8 cellular contexts compared by ENCODE assay signal in the genomic region with DNA sequence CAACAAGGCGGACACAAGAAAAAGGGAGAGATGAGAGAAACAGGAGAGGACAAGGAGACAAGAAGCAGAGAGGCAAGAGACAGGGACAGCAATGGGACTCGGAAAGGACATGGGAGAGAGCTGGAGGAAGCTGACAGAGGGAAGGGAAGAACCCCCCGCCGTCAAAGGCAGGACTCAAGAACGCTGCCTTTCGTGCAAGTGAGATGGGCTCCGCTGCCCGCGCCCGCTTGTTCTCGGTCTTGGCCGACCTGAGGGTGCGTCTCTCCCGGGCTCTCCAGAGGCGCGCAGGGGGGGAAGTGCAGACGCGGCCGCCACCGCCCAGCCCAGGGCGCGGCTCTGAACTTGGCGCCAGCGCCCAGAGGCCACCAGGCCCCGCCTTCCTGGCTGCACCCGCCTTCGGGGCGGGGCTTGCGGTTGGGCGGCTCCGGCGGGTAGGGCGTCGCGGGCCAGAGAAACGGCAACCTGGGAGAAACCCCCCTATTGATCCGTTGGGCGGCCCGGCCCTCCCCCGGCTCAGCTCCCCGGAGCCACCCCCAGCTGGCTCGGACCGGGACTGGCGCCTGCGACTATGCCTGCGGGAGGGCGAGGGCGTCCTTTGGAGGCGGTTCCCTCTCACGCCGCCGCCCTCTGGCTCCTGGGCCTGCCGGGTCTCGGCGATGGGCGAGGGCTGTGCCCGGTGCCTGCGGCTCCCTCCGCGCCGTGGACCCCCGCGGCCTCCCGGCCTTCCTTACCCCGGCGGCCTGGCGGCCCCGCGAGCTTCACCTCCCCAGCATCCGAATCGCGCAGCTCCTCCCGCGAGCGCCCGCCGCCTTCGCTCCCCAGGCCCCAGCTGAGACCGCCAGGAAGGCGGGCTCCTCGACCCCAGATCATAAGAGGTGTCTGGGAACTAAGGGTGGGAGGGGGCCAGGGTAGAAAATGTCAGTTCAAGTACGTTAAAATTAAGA. TPM values are rescaled to one million over a fixed set of nuclear protein-coding genes. Genes with fewer than 3 reads are reported as not detected.
DNase-seq lines count a peak whose midpoint lies in the region; TF ChIP-seq lines count a peak whose summit lies in the region.

No MANE protein-coding gene starts in this region.

- H3K27me3 ChIP-seq in right atrium auricular region (no peaks in the 10 kb centered on the region), vagina (no peaks in the 10 kb centered on the region)

- H3K9me3 ChIP-seq in right atrium auricular region, result no peaks in the 10 kb centered on the region
- H3K9me3 ChIP-seq in vagina, result no peaks in the 10 kb centered on the region

- peak in 1 of 2 donors; percentile 26 for TF ChIP-seq CTCF in right atrium auricular region (IDR thresholded peaks at IDR 0.05)
- no peak for TF ChIP-seq CTCF in vagina (IDR thresholded peaks at IDR 0.05)

- peak overlapping the region; percentile 55 to 83 for H3K27ac ChIP-seq in right atrium auricular region
- peak overlapping the region; percentile 85 for H3K27ac ChIP-seq in vagina

- H3K4me1 ChIP-seq in right atrium auricular region (peaks cover 0 to 24% of the 10 kb centered on the region in 2 donors), vagina (peaks cover 27% of the 10 kb centered on the region)

- intact Hi-C loops in vagina (cut with DNase I), result loop anchor here (5.0 to 10.0 kb wide), 2 partner anchors 180 to 1098 kb away; partner anchors contain the start of gene ZNF488

- peak overlapping the region; percentile 48 to 71 for H3K4me3 ChIP-seq in right atrium auricular region
- peak overlapping the region; percentile 57 to 81 for H3K4me3 ChIP-seq in vagina

- DNase-seq in GM04504 (ENCODE audit: low read depth) (peak; percentile 15), HCEC 1CT (peak; percentile 37), M059J (ENCODE audit: low read depth) (peak; percentile 76), T follicular helper cell (ENCODE audit: low read depth) (peak; percentile 64), amniotic stem cell (lab: John Stamatoyannopoulos, UW) (peak; percentile 43), right atrium auricular region (ENCODE audit: low spot score) (peak; percentile 83), putamen (ENCODE audit: low spot score) (peak; percentile 82), vagina (ENCODE audit: extremely low spot score in 2 of 2) (peak in 1 of 2 donors; percentile 95)

- no peak for TF ChIP-seq POLR2A in vagina (IDR thresholded peaks at IDR 0.05)

- H3K36me3 ChIP-seq in right atrium auricular region (no peaks in the 10 kb centered on the region), vagina (no peaks in the 10 kb centered on the region)

RNA-seq across cellular contexts. Expression of gene ANTXRL, which starts 2.2 kb away (rescaled TPM):
- total RNA-seq in M059J (2014; rRNA removed; shearing (Covaris generic)), result 1.6 TPM in 1 of 2 replicates, not detected in the other
- total RNA-seq in right atrium auricular region (not detected), vagina (not detected)
